In the genomic region with DNA sequence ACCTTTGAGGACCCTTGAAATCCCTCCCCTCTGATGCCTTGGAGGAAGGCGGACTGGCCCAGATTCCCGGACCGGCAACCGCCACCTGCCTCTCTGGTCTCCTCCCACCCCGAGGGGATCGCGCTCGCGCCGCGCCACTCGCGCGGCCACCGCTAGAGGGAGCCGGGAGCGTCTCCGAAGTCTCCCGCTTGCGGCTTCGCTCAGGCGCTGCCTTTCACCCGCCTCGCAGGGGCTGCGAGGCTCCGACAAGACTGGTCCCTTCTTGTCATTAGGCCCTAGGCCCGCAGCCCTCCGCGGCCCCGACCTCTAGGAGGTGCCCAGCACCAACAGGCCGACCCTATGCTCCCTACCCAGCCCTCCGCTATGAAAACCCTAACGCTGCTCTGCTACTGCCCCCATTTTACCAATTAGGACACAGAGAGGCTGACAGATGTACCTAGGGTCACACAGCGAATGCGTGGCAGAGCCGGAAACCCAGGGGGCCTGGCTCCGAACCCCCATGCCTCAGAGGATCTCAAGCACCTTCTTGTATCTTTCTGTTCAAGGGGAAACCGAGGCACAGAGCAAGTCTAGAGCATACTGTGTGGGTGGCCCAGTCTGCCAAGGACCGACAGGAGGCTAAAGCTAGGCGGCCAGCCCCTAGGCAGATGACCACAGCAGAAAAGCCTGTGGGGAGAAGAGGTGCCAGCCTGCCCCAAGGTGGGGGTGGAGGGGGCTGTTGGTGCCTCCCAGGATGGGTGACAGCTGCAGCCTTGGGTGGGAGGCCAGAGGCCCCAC, we compare ENCODE assay signal across 9 cellular contexts. TPM values are rescaled to one million over a fixed set of nuclear protein-coding genes. Genes with fewer than 3 reads are reported as not detected.
DNase-seq lines count a peak whose midpoint lies in the region; ATAC-seq and TF ChIP-seq lines count a peak whose summit lies in the region.
"Had no signal": no experiment of that assay in that cellular context is flagged by ENCODE, and none has a peak within 500 bp of the region (broad histone marks: within the 10 kb centered on the region; RNA-seq: fewer than 3 reads in every experiment).

No MANE protein-coding gene starts in this region.

- H3K27me3 Mint-ChIP-seq in progenitor cell of endocrine pancreas (peaks cover 23% of the 10 kb centered on the region), type B pancreatic cell (peaks cover 63% of the 10 kb centered on the region)

- DNase-seq in GM03348 (ENCODE audit: low spot score) (peak; percentile 95), KBM-7 (peak; percentile 75), SJCRH30 (peak; percentile 77 to 81), activated gamma-delta T cell (lab: John Stamatoyannopoulos, UW) (peak; percentile 38), germinal center (ENCODE audit: low spot score) (peak; percentile 87), progenitor cell of endocrine pancreas (ENCODE audit: low spot score, unreplicated experiment) (peak; percentile 83), type B pancreatic cell (ENCODE audit: extremely low spot score, unreplicated experiment) (peak; percentile 87)

- peaks cover 16% of the 10 kb centered on the region for H3K4me1 ChIP-seq in SJCRH30

- H3K4me3 ChIP-seq in SJCRH30: peak overlapping the region; percentile 15; the same call in 1 of the 2 replicates

- H3K36me3 Mint-ChIP-seq in progenitor cell of endocrine pancreas (ENCODE audit: insufficient read depth) (no peaks in the 10 kb centered on the region), type B pancreatic cell (no peaks in the 10 kb centered on the region)

- ATAC-seq in GM21528 (IDR thresholded peaks at IDR 0.05; ENCODE audit: low FRiP score, unreplicated experiment): no peak

- in situ Hi-C loops in KBM-7 (cut with MboI; ENCODE audit: low pct_unique_long_range_greater_than_20kb, low sequenced_read_pairs): no loop called here

- no peaks in the 10 kb centered on the region for H3K36me3 ChIP-seq in SJCRH30

- H3K27ac Mint-ChIP-seq in progenitor cell of endocrine pancreas: no peak overlapping the region
- no peak overlapping the region for H3K27ac Mint-ChIP-seq in type B pancreatic cell

- no peaks in the 10 kb centered on the region for H3K27me3 ChIP-seq in SJCRH30

- H3K4me3 Mint-ChIP-seq in progenitor cell of endocrine pancreas (ENCODE audit: low read depth) (no peak overlapping the region), type B pancreatic cell (no peak overlapping the region)

- H3K4me1 Mint-ChIP-seq in progenitor cell of endocrine pancreas (ENCODE audit: low read depth): peaks cover 15% of the 10 kb centered on the region
- peaks cover 4% of the 10 kb centered on the region for H3K4me1 Mint-ChIP-seq in type B pancreatic cell (ENCODE audit: unreplicated experiment)

- H3K9me3 Mint-ChIP-seq in progenitor cell of endocrine pancreas (ENCODE audit: low read depth) (no peaks in the 10 kb centered on the region), type B pancreatic cell (no peaks in the 10 kb centered on the region)

- H3K9me3 ChIP-seq in SJCRH30 (replicated peaks): no peaks in the 10 kb centered on the region

- H3K27ac ChIP-seq in SJCRH30: no peak overlapping the region

- peak; percentile 94 for TF ChIP-seq CTCF in progenitor cell of endocrine pancreas (IDR thresholded peaks at IDR 0.05; ENCODE audit: unreplicated experiment)
- peak; percentile 98 for TF ChIP-seq CTCF in type B pancreatic cell (conservative IDR thresholded peaks at IDR 0.05)

RNA-seq across cellular contexts. Expression of gene VSX2, which starts 21.4 kb away (rescaled TPM):
- total RNA-seq in SJCRH30 (2014; rRNA removed; shearing (Covaris generic)): 0.02 and 0.03 TPM in 2 replicates
- total RNA-seq in progenitor cell of endocrine pancreas (not detected in 2 replicates), type B pancreatic cell (ENCODE audit: low replicate concordance) (0.12 TPM in 1 of 2 replicates, not detected in the other)
- total RNA-seq: lower leg skin had no signal

Comparison
In these comparisons a context has a peak if more than half of its experiments do, and no peak if none do; other contexts are left out.
1. DNase-seq: peak in every context shown above with its lines; median percentile 95 in GM03348; 87 in germinal center; 87 in type B pancreatic cell; 83 in progenitor cell of endocrine pancreas; 79 in SJCRH30; 75 in KBM-7; 38 in activated gamma-delta T cell.